2 cellular contexts compared by ENCODE assay signal in genomic region chrX:130810561-130810960, GRCh38.
TF ChIP-seq lines count a peak whose summit lies in the region.

No MANE protein-coding gene starts in this region.

TF ChIP-seq in HEK293, 187 proteins besides CTCF, POLR2A, EP300 and RAD21:
- TF ChIP-seq ZNF18 (tag by site-specific recombination; IDR thresholded peaks at IDR 0.05) (no peak), MEIS1 (CRISPR knock-in tag; IDR thresholded peaks at IDR 0.05; ENCODE audit: borderline replicate concordance) (no peak), ZSCAN4 (tag by site-specific recombination; IDR thresholded peaks at IDR 0.05) (no peak), ZNF169 (tag by site-specific recombination; IDR thresholded peaks at IDR 0.05) (no peak), PRDM2 (tag by site-specific recombination; IDR thresholded peaks at IDR 0.05; ENCODE audit: borderline replicate concordance) (no peak), ZNF302 (tag by site-specific recombination; IDR thresholded peaks at IDR 0.05; ENCODE audit: low read depth) (no peak), ZBTB1 (tag by site-specific recombination; IDR thresholded peaks at IDR 0.05) (no peak), ZFP37 (tag by site-specific recombination; IDR thresholded peaks at IDR 0.05) (no peak), PRDM6 (tag by site-specific recombination; IDR thresholded peaks at IDR 0.05) (no peak), YY2 (tag by site-specific recombination; IDR thresholded peaks at IDR 0.05) (no peak), ZNF677 (tag by site-specific recombination; IDR thresholded peaks at IDR 0.05) (no peak), GLI4 (tag by site-specific recombination; IDR thresholded peaks at IDR 0.05) (no peak)

TF ChIP-seq in H1, 55 proteins besides CTCF, POLR2A, EP300 and RAD21 (continued from another document):
- TF ChIP-seq JUND (IDR thresholded peaks at IDR 0.05; ENCODE audit: low read length) (no peak), ZNF274 (IDR thresholded peaks at IDR 0.05; ENCODE audit: borderline replicate concordance, extremely low read depth, low read length) (no peak), E2F6 (IDR thresholded peaks at IDR 0.05) (no peak), EGR1 (IDR thresholded peaks at IDR 0.05; ENCODE audit: borderline replicate concordance, low read depth, low read length) (no peak), PHF8 (conservative IDR thresholded peaks at IDR 0.05; ENCODE audit: low read depth, low read length) (no peak), MAX (IDR thresholded peaks at IDR 0.05) (no peak), CHD2 (IDR thresholded peaks at IDR 0.05; ENCODE audit: low read length) (no peak), POLR2AphosphoS5 (IDR thresholded peaks at IDR 0.05; ENCODE audit: low read depth, low read length) (no peak), CEBPB (IDR thresholded peaks at IDR 0.05; ENCODE audit: low read depth, low read length) (no peak), ASH2L (IDR thresholded peaks at IDR 0.05; ENCODE audit: low read length) (no peak), SIN3A (conservative IDR thresholded peaks at IDR 0.05 in 1 of 2, IDR thresholded peaks at IDR 0.05 in 1 of 2; ENCODE audit: low read depth in 1 of 2, low read length in 2 of 2) (no peak)
